1 cellular context compared by ENCODE assay signal in the genomic region with DNA sequence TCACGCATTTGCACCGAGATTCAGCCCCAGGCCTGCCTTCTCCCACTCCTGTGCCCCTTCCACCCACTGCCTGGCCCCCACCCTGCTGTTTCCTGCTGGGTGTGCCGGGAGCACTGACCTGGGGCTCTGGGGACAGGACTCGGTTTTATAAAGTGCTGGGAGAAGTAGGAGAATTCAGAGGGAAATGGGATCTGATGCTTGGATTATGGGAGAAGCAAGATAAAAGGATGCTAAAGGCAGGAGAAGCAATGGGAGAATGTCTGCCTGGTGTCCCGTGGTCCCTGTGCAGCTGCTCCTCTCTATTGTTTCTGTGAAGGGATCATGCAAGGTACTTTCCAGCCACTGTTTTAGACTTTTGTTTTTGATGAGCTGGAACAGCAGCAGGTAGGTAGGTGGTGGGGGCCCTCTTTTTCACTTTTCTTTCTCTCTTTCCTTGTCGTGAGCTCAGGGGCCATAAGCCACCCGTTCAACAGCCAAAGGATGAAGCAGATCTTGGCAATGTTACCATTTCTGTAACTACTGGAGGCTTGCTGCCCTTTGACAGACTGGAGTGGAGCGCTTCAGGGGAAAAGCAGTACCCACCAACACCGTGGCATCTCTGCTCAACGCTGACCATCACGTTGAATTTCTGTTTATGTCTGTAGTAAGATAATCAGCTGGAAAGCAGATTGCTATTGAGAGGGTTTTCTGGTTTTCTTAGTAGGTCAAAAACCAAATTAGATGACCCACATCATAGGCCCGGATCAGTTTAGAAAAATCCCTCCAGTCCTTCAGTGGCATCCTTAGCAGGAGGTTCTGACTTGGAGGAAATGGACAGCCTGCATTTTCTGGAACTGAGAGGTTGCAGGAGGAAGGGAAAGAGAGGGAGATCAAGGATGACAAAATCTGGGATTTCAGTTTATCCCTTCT.
TF ChIP-seq lines count a peak whose summit lies in the region.

No MANE protein-coding gene starts in this region.

TF ChIP-seq in WTC11, 78 proteins besides CTCF, POLR2A, EP300 and RAD21 (continued from another document):
- TF ChIP-seq, protein P1, sequence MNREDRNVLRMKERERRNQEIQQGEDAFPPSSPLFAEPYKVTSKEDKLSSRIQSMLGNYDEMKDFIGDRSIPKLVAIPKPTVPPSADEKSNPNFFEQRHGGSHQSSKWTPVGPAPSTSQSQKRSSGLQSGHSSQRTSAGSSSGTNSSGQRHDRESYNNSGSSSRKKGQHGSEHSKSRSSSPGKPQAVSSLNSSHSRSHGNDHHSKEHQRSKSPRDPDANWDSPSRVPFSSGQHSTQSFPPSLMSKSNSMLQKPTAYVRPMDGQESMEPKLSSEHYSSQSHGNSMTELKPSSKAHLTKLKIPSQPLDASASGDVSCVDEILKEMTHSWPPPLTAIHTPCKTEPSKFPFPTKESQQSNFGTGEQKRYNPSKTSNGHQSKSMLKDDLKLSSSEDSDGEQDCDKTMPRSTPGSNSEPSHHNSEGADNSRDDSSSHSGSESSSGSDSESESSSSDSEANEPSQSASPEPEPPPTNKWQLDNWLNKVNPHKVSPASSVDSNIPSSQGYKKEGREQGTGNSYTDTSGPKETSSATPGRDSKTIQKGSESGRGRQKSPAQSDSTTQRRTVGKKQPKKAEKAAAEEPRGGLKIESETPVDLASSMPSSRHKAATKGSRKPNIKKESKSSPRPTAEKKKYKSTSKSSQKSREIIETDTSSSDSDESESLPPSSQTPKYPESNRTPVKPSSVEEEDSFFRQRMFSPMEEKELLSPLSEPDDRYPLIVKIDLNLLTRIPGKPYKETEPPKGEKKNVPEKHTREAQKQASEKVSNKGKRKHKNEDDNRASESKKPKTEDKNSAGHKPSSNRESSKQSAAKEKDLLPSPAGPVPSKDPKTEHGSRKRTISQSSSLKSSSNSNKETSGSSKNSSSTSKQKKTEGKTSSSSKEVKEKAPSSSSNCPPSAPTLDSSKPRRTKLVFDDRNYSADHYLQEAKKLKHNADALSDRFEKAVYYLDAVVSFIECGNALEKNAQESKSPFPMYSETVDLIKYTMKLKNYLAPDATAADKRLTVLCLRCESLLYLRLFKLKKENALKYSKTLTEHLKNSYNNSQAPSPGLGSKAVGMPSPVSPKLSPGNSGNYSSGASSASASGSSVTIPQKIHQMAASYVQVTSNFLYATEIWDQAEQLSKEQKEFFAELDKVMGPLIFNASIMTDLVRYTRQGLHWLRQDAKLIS (CRISPR knock-in tag; IDR thresholded peaks at IDR 0.05; ENCODE audit: borderline replicate concordance), result no peak
- TF ChIP-seq, protein P2, sequence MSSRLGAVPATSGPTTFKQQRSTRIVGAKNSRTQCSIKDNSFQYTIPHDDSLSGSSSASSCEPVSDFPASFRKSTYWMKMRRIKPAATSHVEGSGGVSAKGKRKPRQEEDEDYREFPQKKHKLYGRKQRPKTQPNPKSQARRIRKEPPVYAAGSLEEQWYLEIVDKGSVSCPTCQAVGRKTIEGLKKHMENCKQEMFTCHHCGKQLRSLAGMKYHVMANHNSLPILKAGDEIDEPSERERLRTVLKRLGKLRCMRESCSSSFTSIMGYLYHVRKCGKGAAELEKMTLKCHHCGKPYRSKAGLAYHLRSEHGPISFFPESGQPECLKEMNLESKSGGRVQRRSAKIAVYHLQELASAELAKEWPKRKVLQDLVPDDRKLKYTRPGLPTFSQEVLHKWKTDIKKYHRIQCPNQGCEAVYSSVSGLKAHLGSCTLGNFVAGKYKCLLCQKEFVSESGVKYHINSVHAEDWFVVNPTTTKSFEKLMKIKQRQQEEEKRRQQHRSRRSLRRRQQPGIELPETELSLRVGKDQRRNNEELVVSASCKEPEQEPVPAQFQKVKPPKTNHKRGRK (CRISPR knock-in tag; IDR thresholded peaks at IDR 0.05; ENCODE audit: borderline replicate concordance), result no peak
- no peak for TF ChIP-seq MXD4 (CRISPR knock-in tag; IDR thresholded peaks at IDR 0.05; ENCODE audit: borderline replicate concordance)
